10 cellular contexts compared by ENCODE assay signal in genomic region chr1:145985129-145985501, GRCh38. TPM values are rescaled to one million over a fixed set of nuclear protein-coding genes. Genes with fewer than 3 reads are reported as not detected.
DNase-seq lines count a peak whose midpoint lies in the region; ATAC-seq, FAIRE-seq and TF ChIP-seq lines count a peak whose summit lies in the region.
"Had no signal": no experiment of that assay in that cellular context is flagged by ENCODE, and none has a peak within 500 bp of the region (broad histone marks: within the 10 kb centered on the region; RNA-seq: fewer than 3 reads in every experiment).

No MANE protein-coding gene starts in this region.

- TF ChIP-seq CTCF in Caco-2 (IDR thresholded peaks at IDR 0.05; ENCODE audit: insufficient read depth in 1 of 2, low read depth in 1 of 2, low read length in 1 of 2, severe bottlenecking in 1 of 2, unreplicated experiment in 1 of 2) (no peak), VCaP (conservative IDR thresholded peaks at IDR 0.05) (no peak), foreskin keratinocyte (conservative IDR thresholded peaks at IDR 0.05) (no peak)

- H3K4me1 Mint-ChIP-seq in Caco-2 (ENCODE audit: low read depth, unreplicated experiment): peaks cover 15% of the 10 kb centered on the region

- no peaks in the 10 kb centered on the region for H3K36me3 Mint-ChIP-seq in Caco-2 (ENCODE audit: insufficient read depth, unreplicated experiment)

- no peak overlapping the region for H3K4me3 Mint-ChIP-seq in Caco-2 (ENCODE audit: unreplicated experiment)

- no peak for FAIRE-seq in frontal cortex (lab: Jason Lieb, UNC)
- FAIRE-seq in GM12891 (lab: Jason Lieb, UNC): no peak

- H3K4me3 ChIP-seq in Caco-2 (ENCODE audit: low read depth, low read length): no peak overlapping the region
- peak overlapping the region; percentile 45 for H3K4me3 ChIP-seq in rectal smooth muscle tissue (ENCODE audit: low read length)

- CTCF ChIA-PET in Caco-2 (lab: Charles Lee): no interaction called here

- no TSS peak for BruUV-seq in Caco-2 (replicated peaks; lab: Mats Ljungman, UMichigan)

- H3K27me3 Mint-ChIP-seq in Caco-2 (ENCODE audit: insufficient read depth, unreplicated experiment): no peaks in the 10 kb centered on the region

- peak; percentile 25 for ATAC-seq in foreskin keratinocyte

- no peaks in the 10 kb centered on the region for H3K27me3 ChIP-seq in Caco-2 (replicated peaks; ENCODE audit: control insufficient read depth, insufficient read depth, low read length)
- no peaks in the 10 kb centered on the region for H3K27me3 ChIP-seq in foreskin keratinocyte
- no peaks in the 10 kb centered on the region for H3K27me3 ChIP-seq in rectal smooth muscle tissue (ENCODE audit: control insufficient read depth, insufficient read depth, low read length)

- TF ChIP-seq POLR2A in GM12891 (IDR thresholded peaks at IDR 0.05; ENCODE audit: low read depth, low read length): no peak

- no peaks in the 10 kb centered on the region for H3K9me3 ChIP-seq in Caco-2

- H3K9ac ChIP-seq in rectal smooth muscle tissue (ENCODE audit: low read length): no peak overlapping the region

- POLR2A ChIA-PET in Caco-2 (lab: Charles Lee): no interaction called here

- no peaks in the 10 kb centered on the region for H3K36me3 ChIP-seq in Caco-2 (ENCODE audit: control insufficient read depth, insufficient read depth, low read length)
- H3K36me3 ChIP-seq in rectal smooth muscle tissue (ENCODE audit: control insufficient read depth, insufficient read depth, low read length): no peaks in the 10 kb centered on the region

- H3K9me3 Mint-ChIP-seq in Caco-2 (ENCODE audit: unreplicated experiment): no peaks in the 10 kb centered on the region

- DNase-seq in Caco-2 (no peak), foreskin keratinocyte (no peak), NCI-H2081 (lab: John Stamatoyannopoulos, UW) (no peak), NCI-H69 (lab: John Stamatoyannopoulos, UW) (no peak), frontal cortex (ENCODE audit: low spot score in 2 of 2) (no peak), GM12891 (ENCODE audit: insufficient read length, low spot score) (no peak)

- H3K4me1 ChIP-seq in Caco-2 (peaks cover 22% of the 10 kb centered on the region), foreskin keratinocyte (peaks cover 12% of the 10 kb centered on the region), rectal smooth muscle tissue (ENCODE audit: control insufficient read depth, insufficient read depth, low read length) (peaks cover 59% of the 10 kb centered on the region)

- H3K27ac ChIP-seq in VCaP: peak overlapping the region; percentile 44; the same call in 1 of the 2 replicates
- H3K27ac ChIP-seq in foreskin keratinocyte: no peak overlapping the region
- H3K27ac ChIP-seq in rectal smooth muscle tissue (ENCODE audit: low read depth, low read length): peak overlapping the region; percentile 96

- peak overlapping the region; percentile 58 for H3K27ac Mint-ChIP-seq in Caco-2 (ENCODE audit: unreplicated experiment)

- intact Hi-C loops in Caco-2 (cut with micrococcal nuclease; ENCODE audit: unreplicated experiment): no loop called here

TF ChIP-seq in GM12891, 5 proteins besides CTCF, POLR2A, EP300 and RAD21:
- TF ChIP-seq POU2F2 (IDR thresholded peaks at IDR 0.05; ENCODE audit: low read depth, low read length) (no peak), PAX5 (IDR thresholded peaks at IDR 0.05; ENCODE audit: insufficient read depth, low read length, severe bottlenecking) (no peak), POLR2AphosphoS5 (IDR thresholded peaks at IDR 0.05; ENCODE audit: low read depth, low read length) (no peak), SPI1 (IDR thresholded peaks at IDR 0.05; ENCODE audit: low read depth, low read length) (no peak), TAF1 (IDR thresholded peaks at IDR 0.05; ENCODE audit: low read depth, low read length) (no peak)

RNA-seq across cellular contexts. Expression of gene TXNIP, which starts 11.3 kb away (rescaled TPM):
- total RNA-seq in Caco-2 (2022) (27.5 and 38.6 TPM in 2 replicates), foreskin keratinocyte (16.2 and 17.2 TPM in 2 replicates), frontal cortex (125 TPM)
- 7.4 and 9.6 TPM in 2 replicates for polyA plus RNA-seq in foreskin keratinocyte
- 129 TPM for polyA plus RNA-seq in GM12891 (2012; ENCODE audit: low read depth, missing spikeins)

RNA-seq across cellular contexts. Expression of gene POLR3GL, which starts 20.6 kb away (rescaled TPM):
- 2.9 and 3.4 TPM in 2 replicates for total RNA-seq in Caco-2 (2022)
- total RNA-seq in foreskin keratinocyte: 16.4 and 17.5 TPM in 2 replicates
- polyA plus RNA-seq in foreskin keratinocyte: 22.6 and 22.9 TPM in 2 replicates
- total RNA-seq in frontal cortex: 14.7 TPM
- 28.2 TPM for polyA plus RNA-seq in GM12891 (2012; ENCODE audit: low read depth, missing spikeins)

RNA-seq across cellular contexts. Expression of gene ANKRD34A, which starts 20.7 kb away (rescaled TPM):
- total RNA-seq in Caco-2 (2022): 0.19 and 0.77 TPM in 2 replicates
- 1.0 and 1.1 TPM in 2 replicates for total RNA-seq in foreskin keratinocyte
- 1.2 TPM in 2 replicates for polyA plus RNA-seq in foreskin keratinocyte
- 1.6 TPM for total RNA-seq in frontal cortex
- 1.5 TPM for polyA plus RNA-seq in GM12891 (2012; ENCODE audit: low read depth, missing spikeins)

RNA-seq across cellular contexts. Expression of gene LIX1L, which starts 27.3 kb away (rescaled TPM):
- total RNA-seq in Caco-2 (2022): 0.82 and 1.1 TPM in 2 replicates
- total RNA-seq in foreskin keratinocyte: 18.8 and 21.7 TPM in 2 replicates
- polyA plus RNA-seq in foreskin keratinocyte: 11.7 TPM in 2 replicates
- 17.1 TPM for total RNA-seq in frontal cortex
- 6.1 TPM for polyA plus RNA-seq in GM12891 (2012; ENCODE audit: low read depth, missing spikeins)

RNA-seq across cellular contexts. Expression of gene HJV, which starts 36.4 kb away (rescaled TPM):
- total RNA-seq in Caco-2 (2022): not detected in 2 replicates
- not detected in 2 replicates for total RNA-seq in foreskin keratinocyte
- polyA plus RNA-seq in foreskin keratinocyte: not detected in 2 replicates
- not detected for total RNA-seq in frontal cortex
- not detected for polyA plus RNA-seq in GM12891 (2012; ENCODE audit: low read depth, missing spikeins)
- total RNA-seq: chondrocyte, mononuclear cell had no signal
